In genomic region chr5:57408285-57408684, GRCh38 we compare ENCODE assay signal across 16 cellular contexts.
"Had no signal": no experiment of that assay in that cellular context is flagged by ENCODE, and none has a peak within 500 bp of the region (broad histone marks: within the 10 kb centered on the region; RNA-seq: fewer than 3 reads in every experiment).

No MANE protein-coding gene starts in this region.

- H3K4me3 ChIP-seq: colonic mucosa, mucosa of descending colon, upper lobe of right lung had no signal

- H3K9me3 ChIP-seq: colonic mucosa, mucosa of descending colon, upper lobe of right lung had no signal

- H3K27me3 ChIP-seq: colonic mucosa, upper lobe of right lung had no signal

- H3K4me1 ChIP-seq: colonic mucosa had no signal

- H3K36me3 ChIP-seq: colonic mucosa, upper lobe of right lung had no signal

- H3K27ac ChIP-seq: colonic mucosa, upper lobe of right lung had no signal

- ATAC-seq: esophagus mucosa; mucosa of descending colon; naive thymus-derived CD4-positive, alpha-beta T cell; stimulated activated memory B cell treated with anti-CD40 and anti-IgM and Interleukin-4, amounts not matched to agents 10 μg/mL and 1 μg/mL and 100 μg/mL, for 72 hours had no signal

- DNase-seq: activated CD4-positive, alpha-beta T cell treated with anti-CD3 and anti-CD28 coated beads for 1 hour; activated CD4-positive, alpha-beta T cell treated with anti-CD3 and anti-CD28 coated beads, Interleukin-2, amount 50 U/mL, for 4 hours; activated naive CD4-positive, alpha-beta T cell treated with anti-CD3 and anti-CD28 coated beads, Interleukin-2, amount 10 ng/mL, durations not matched to agents 7 days and 5 days; caudate nucleus; colonic mucosa; immature natural killer cell; mammary epithelial cell; mucosa of descending colon; naive thymus-derived CD4-positive, alpha-beta T cell; stimulated activated CD4-positive, alpha-beta T cell treated with anti-CD3 and anti-CD28 coated beads, Interleukin-2, amount 100 ng/mL, for 48 hours; substantia nigra; T-helper 1 cell; T1000; upper lobe of right lung had no signal
